Comparison of ENCODE assay signal across 16 cellular contexts in genomic region chr16:67196881-67197280, GRCh38. TPM values are rescaled to one million over a fixed set of nuclear protein-coding genes. Genes with fewer than 3 reads are reported as not detected.
DNase-seq lines count a peak whose midpoint lies in the region; ATAC-seq and TF ChIP-seq lines count a peak whose summit lies in the region.
"Had no signal": no experiment of that assay in that cellular context is flagged by ENCODE, and none has a peak within 500 bp of the region (broad histone marks: within the 10 kb centered on the region; RNA-seq: fewer than 3 reads in every experiment).

No MANE protein-coding gene starts in this region.

- peaks cover 39 to 62% (median 51%) of the 10 kb centered on the region in 10 experiments for H3K4me1 ChIP-seq in BLaER1 treated with 17β-estradiol and CSF1 and Interleukin-3, amounts not matched to agents 10 nM and 100 nM
- H3K4me1 ChIP-seq in HCT116 (ENCODE audit: control insufficient read depth in 1 of 2, insufficient read depth in 2 of 2, low read length in 2 of 2): peaks cover 22 to 47% of the 10 kb centered on the region in 2 experiments
- peaks cover 4% of the 10 kb centered on the region for H3K4me1 ChIP-seq in right cardiac atrium (ENCODE audit: control insufficient read depth, insufficient read depth, low read length)

- no peak overlapping the region for H2AFZ ChIP-seq in HCT116 (ENCODE audit: low read depth, low read length, poor library complexity, severe bottlenecking)

- H3K36me3 Mint-ChIP-seq in brain: peaks cover 42% of the 10 kb centered on the region
- H3K36me3 Mint-ChIP-seq in nephron (ENCODE audit: low read depth): peaks cover 39% of the 10 kb centered on the region

- peaks cover 0 to 2% (median 0%) of the 10 kb centered on the region in 5 experiments for H3K9me3 Mint-ChIP-seq in brain
- H3K9me3 Mint-ChIP-seq in nephron: no peaks in the 10 kb centered on the region

- POLR2A ChIA-PET in HCT116 (lab: Charles Lee): no interaction called here

- peaks cover 19% of the 10 kb centered on the region for H3K4me1 Mint-ChIP-seq in brain
- H3K4me1 Mint-ChIP-seq in nephron: peaks cover 26% of the 10 kb centered on the region

- no TSS peak for BruUV-seq in HCT116 (replicated peaks; lab: Mats Ljungman, UMichigan)

- TF ChIP-seq CTCF in HCT116 (IDR thresholded peaks at IDR 0.05 in 2 of 3, conservative IDR thresholded peaks at IDR 0.05 in 1 of 3; ENCODE audit: borderline replicate concordance in 1 of 3, insufficient read depth in 1 of 3, low read depth in 2 of 3, low read length in 2 of 3): no peak
- no peak for TF ChIP-seq CTCF in brain (conservative IDR thresholded peaks at IDR 0.05)
- no peak for TF ChIP-seq CTCF in nephron (IDR thresholded peaks at IDR 0.05; ENCODE audit: unreplicated experiment in 3 of 3)

- H3K4me2 ChIP-seq in BLaER1 treated with 17β-estradiol and CSF1 and Interleukin-3, amounts not matched to agents 10 nM and 100 nM: peak overlapping the region in 10 of 11 experiments; percentile 8 to 64 (median 40); a peak in 16 of 22 replicates
- H3K4me2 ChIP-seq in HCT116 (ENCODE audit: low read length): no peak overlapping the region

- CTCF ChIA-PET in HCT116 (lab: Charles Lee): interaction anchor here (1.8 kb wide), 1 partner anchor 42 kb away, joined by 5 read pairs; no protein-coding TSS in a partner anchor

- no peak for DNase-seq in HCT116 (ENCODE audit: low read depth, low spot score)
- DNase-seq in right cardiac atrium: no peak
- DNase-seq in RPMI8226: no peak
- no peak for DNase-seq in G401 (ENCODE audit: low spot score)
- DNase-seq: DMS153, EL, NCI-H187 treated with DMSO at 0.1 percent for 48 hours, NCI-H446 treated with DMSO at 0.1 percent for 48 hours, NCI-H774, SHP77 treated with DMSO at 0.1 percent for 48 hours had no signal

- H3K27me3 ChIP-seq in BLaER1 treated with 17β-estradiol and CSF1 and Interleukin-3, amounts not matched to agents 10 nM and 100 nM: no peaks in the 10 kb centered on the region
- H3K27me3 ChIP-seq in HCT116 (ENCODE audit: insufficient read depth, low read length): no peaks in the 10 kb centered on the region
- H3K27me3 ChIP-seq in right cardiac atrium (ENCODE audit: control insufficient read depth, insufficient read depth): no peaks in the 10 kb centered on the region

- peak overlapping the region in 10 of 11 experiments; percentile 29 to 57 (median 47); a peak in 13 of 22 replicates for H3K9ac ChIP-seq in BLaER1 treated with 17β-estradiol and CSF1 and Interleukin-3, amounts not matched to agents 10 nM and 100 nM
- no peak overlapping the region for H3K9ac ChIP-seq in HCT116 (ENCODE audit: low read length)

- TF ChIP-seq RAD21 in HCT116 (IDR thresholded peaks at IDR 0.05; ENCODE audit: low read depth): no peak

- peaks cover 59 to 89% (median 82%) of the 10 kb centered on the region in 11 experiments for H3K36me3 ChIP-seq in BLaER1 treated with 17β-estradiol and CSF1 and Interleukin-3, amounts not matched to agents 10 nM and 100 nM
- H3K36me3 ChIP-seq in HCT116 (ENCODE audit: control insufficient read depth in 1 of 2, insufficient read depth in 2 of 2, low read length in 2 of 2): peaks cover 28 to 45% of the 10 kb centered on the region in 2 experiments; a peak in 3 of 4 replicates

- H3K9me3 ChIP-seq in BLaER1 treated with 17β-estradiol and CSF1 and Interleukin-3, amounts not matched to agents 10 nM and 100 nM (replicated peaks in 1 of 11): no peaks in the 10 kb centered on the region
- H3K9me3 ChIP-seq in HCT116 (ENCODE audit: control insufficient read depth in 1 of 2, insufficient read depth in 1 of 2, low read depth in 1 of 2, low read length in 2 of 2) (no peaks in the 10 kb centered on the region), right cardiac atrium (ENCODE audit: control insufficient read depth, low read length) (no peaks in the 10 kb centered on the region)

- 90% methylated on average over 1 of the region's 1 CpG for WGBS in right cardiac atrium

- no peak overlapping the region for H3K4me3 ChIP-seq in BLaER1 treated with 17β-estradiol and CSF1 and Interleukin-3, amounts not matched to agents 10 nM and 100 nM
- H3K4me3 ChIP-seq in HCT116 (replicated peaks in 1 of 2; ENCODE audit: low read depth in 1 of 2, low read length in 2 of 2) (no peak overlapping the region), right cardiac atrium (ENCODE audit: low read length) (no peak overlapping the region)

- H3K27ac Mint-ChIP-seq in brain (peak overlapping the region in 3 of 5 experiments; percentile 19 to 47 (median 33)), nephron (no peak overlapping the region)

- H3K4me3 Mint-ChIP-seq in brain: peak overlapping the region in 2 of 5 experiments; percentile 0 to 60
- peak overlapping the region; percentile 16 to 70 (median 68) for H3K4me3 Mint-ChIP-seq in nephron

- peaks cover 58% of the 10 kb centered on the region for H3K79me2 ChIP-seq in HCT116 (ENCODE audit: insufficient read depth, low read length)

- H3K27me3 Mint-ChIP-seq in brain: peaks cover 3% of the 10 kb centered on the region
- peaks cover 5% of the 10 kb centered on the region for H3K27me3 Mint-ChIP-seq in nephron (ENCODE audit: low read depth)

- no peaks in the 10 kb centered on the region for H3K9me2 ChIP-seq in HCT116 (ENCODE audit: insufficient read depth)

- RAD21 ChIA-PET in HCT116 (lab: Charles Lee; ENCODE audit: low non-redundant PET in 1 of 2, low total read pairs in 2 of 2, uncharacterized antibody in 2 of 2, unreplicated experiment in 2 of 2): no interaction called here

- peaks cover 28 to 86% (median 69%) of the 10 kb centered on the region in 11 experiments; a peak in 21 of 22 replicates for H4K20me1 ChIP-seq in BLaER1 treated with 17β-estradiol and CSF1 and Interleukin-3, amounts not matched to agents 10 nM and 100 nM
- no peaks in the 10 kb centered on the region; the same call in 1 of the 2 replicates for H4K20me1 ChIP-seq in HCT116 (ENCODE audit: insufficient read depth)

- ATAC-seq in HCT116: no peak
- ATAC-seq in right cardiac atrium: no peak
- ATAC-seq: HepG2 had no signal

- H3K27ac ChIP-seq in BLaER1 treated with 17β-estradiol and CSF1 and Interleukin-3, amounts not matched to agents 10 nM and 100 nM: no peak overlapping the region
- H3K27ac ChIP-seq in HCT116 (ENCODE audit: low read depth, low read length) (peak overlapping the region; percentile 99; the same call in 1 of the 2 replicates), right cardiac atrium (ENCODE audit: low read length) (no peak overlapping the region)

- in situ Hi-C loops in G401 (cut with HindIII; ENCODE audit: low sequenced_read_pairs): no loop called here

- TF ChIP-seq POLR2A in HCT116 (IDR thresholded peaks at IDR 0.05; ENCODE audit: borderline replicate concordance, extremely low read depth, insufficient read depth, insufficient read length): no peak

- intact Hi-C loops in HCT116 (cut with micrococcal nuclease) (no loop called here), right cardiac atrium (cut with DNase I) (no loop called here)

TF ChIP-seq in HCT116, 20 proteins besides CTCF, POLR2A, EP300 and RAD21:
- TF ChIP-seq EGR1 (IDR thresholded peaks at IDR 0.05; ENCODE audit: low read depth) (no peak), EZH2 (IDR thresholded peaks at IDR 0.05) (no peak), JUND (IDR thresholded peaks at IDR 0.05) (no peak), EZH2phosphoT487 (IDR thresholded peaks at IDR 0.05; ENCODE audit: borderline replicate concordance) (no peak), CBX3 (IDR thresholded peaks at IDR 0.05; ENCODE audit: low read depth) (no peak)
- TF ChIP-seq, protein P1, sequence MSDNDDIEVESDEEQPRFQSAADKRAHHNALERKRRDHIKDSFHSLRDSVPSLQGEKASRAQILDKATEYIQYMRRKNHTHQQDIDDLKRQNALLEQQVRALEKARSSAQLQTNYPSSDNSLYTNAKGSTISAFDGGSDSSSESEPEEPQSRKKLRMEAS (IDR thresholded peaks at IDR 0.05): no peak

RNA-seq across cellular contexts. Expression of gene ELMO3, which starts 2.0 kb away (rescaled TPM):
- total RNA-seq in HCT116 (2021; ENCODE audit: unreplicated experiment) (45.8 TPM), right cardiac atrium (under 1 TPM; 0.51 to 0.85 (median 0.76) TPM)
- 53.4 and 60.6 TPM in 2 replicates for polyA plus RNA-seq in HCT116 (2012)
- polyA plus RNA-seq in brain (ENCODE audit: insufficient read depth, low read depth, low replicate concordance) (6.5 TPM), right cardiac atrium (0.72 TPM)
- total RNA-seq in G401 (2014; rRNA removed; shearing (Covaris generic)): 0.61 and 1.0 TPM in 2 replicates

RNA-seq across cellular contexts. Expression of gene E2F4, which starts 4.9 kb away (rescaled TPM):
- total RNA-seq in HCT116 (2021; ENCODE audit: unreplicated experiment) (114 TPM), right cardiac atrium (10 to 100 TPM; 36.4 to 42.5 (median 40.5) TPM)
- polyA plus RNA-seq in HCT116 (2012): 92.8 and 99.8 TPM in 2 replicates
- polyA plus RNA-seq in brain (ENCODE audit: insufficient read depth, low read depth, low replicate concordance) (30.8 TPM), right cardiac atrium (33.9 TPM)
- total RNA-seq in G401 (2014; rRNA removed; shearing (Covaris generic)): 95.3 and 123 TPM in 2 replicates

RNA-seq across cellular contexts. Expression of gene EXOC3L1, which starts 6.9 kb away (rescaled TPM):
- total RNA-seq in HCT116 (2021; ENCODE audit: unreplicated experiment) (0.30 TPM), right cardiac atrium (1 to 10 TPM; 1.3 to 3.0 (median 2.2) TPM)
- polyA plus RNA-seq in HCT116 (2012): 0.14 and 0.16 TPM in 2 replicates
- polyA plus RNA-seq in brain (ENCODE audit: insufficient read depth, low read depth, low replicate concordance) (3.0 TPM), right cardiac atrium (3.2 TPM)
- total RNA-seq in G401 (2014; rRNA removed; shearing (Covaris generic)): 0.24 and 0.25 TPM in 2 replicates
- total RNA-seq: H4, HepG2 had no signal
- polyA plus RNA-seq: BJ had no signal

RNA-seq across cellular contexts. Expression of gene MATCAP1, which starts 13.1 kb away (rescaled TPM):
- total RNA-seq in HCT116 (2021; ENCODE audit: unreplicated experiment): 38.7 TPM
- polyA plus RNA-seq in HCT116 (2012): 29.7 and 41.0 TPM in 2 replicates
- 26.6 TPM for polyA plus RNA-seq in brain (ENCODE audit: insufficient read depth, low read depth, low replicate concordance)
- total RNA-seq in right cardiac atrium: 10 to 100 TPM; 16.2 to 22.9 (median 17.2) TPM
- 14.8 TPM for polyA plus RNA-seq in right cardiac atrium
- 19.1 and 33.4 TPM in 2 replicates for total RNA-seq in G401 (2014; rRNA removed; shearing (Covaris generic))

RNA-seq across cellular contexts. Expression of gene NOL3, which starts 26.5 kb away (rescaled TPM):
- total RNA-seq in HCT116 (2021; ENCODE audit: unreplicated experiment): 54.0 TPM
- polyA plus RNA-seq in HCT116 (2012): 76.0 and 87.8 TPM in 2 replicates
- 25.6 TPM for polyA plus RNA-seq in brain (ENCODE audit: insufficient read depth, low read depth, low replicate concordance)
- total RNA-seq in right cardiac atrium: 100 to 1,000 TPM in 3 of 4 donors, 10 to 100 TPM in 1; 67.5 to 125 (median 107) TPM
- 133 TPM for polyA plus RNA-seq in right cardiac atrium
- total RNA-seq in G401 (2014; rRNA removed; shearing (Covaris generic)): 13.4 and 17.5 TPM in 2 replicates

Comparison
In these comparisons a context has a peak if more than half of its experiments do, and no peak if none do; other contexts are left out.
1. H3K27ac Mint-ChIP-seq: peak in brain (3 of 5); none in nephron (0 of 3).
2. RNA of gene ELMO3, which starts 2.0 kb away (total RNA-seq): 45.8 TPM in HCT116 (single experiment); 0.51 to 0.85 TPM in right cardiac atrium and 0.61 to 1.0 TPM in G401; every median in the first group is over 10 times any median in the second.